Comparison of ENCODE assay signal across 10 cellular contexts in the genomic region with DNA sequence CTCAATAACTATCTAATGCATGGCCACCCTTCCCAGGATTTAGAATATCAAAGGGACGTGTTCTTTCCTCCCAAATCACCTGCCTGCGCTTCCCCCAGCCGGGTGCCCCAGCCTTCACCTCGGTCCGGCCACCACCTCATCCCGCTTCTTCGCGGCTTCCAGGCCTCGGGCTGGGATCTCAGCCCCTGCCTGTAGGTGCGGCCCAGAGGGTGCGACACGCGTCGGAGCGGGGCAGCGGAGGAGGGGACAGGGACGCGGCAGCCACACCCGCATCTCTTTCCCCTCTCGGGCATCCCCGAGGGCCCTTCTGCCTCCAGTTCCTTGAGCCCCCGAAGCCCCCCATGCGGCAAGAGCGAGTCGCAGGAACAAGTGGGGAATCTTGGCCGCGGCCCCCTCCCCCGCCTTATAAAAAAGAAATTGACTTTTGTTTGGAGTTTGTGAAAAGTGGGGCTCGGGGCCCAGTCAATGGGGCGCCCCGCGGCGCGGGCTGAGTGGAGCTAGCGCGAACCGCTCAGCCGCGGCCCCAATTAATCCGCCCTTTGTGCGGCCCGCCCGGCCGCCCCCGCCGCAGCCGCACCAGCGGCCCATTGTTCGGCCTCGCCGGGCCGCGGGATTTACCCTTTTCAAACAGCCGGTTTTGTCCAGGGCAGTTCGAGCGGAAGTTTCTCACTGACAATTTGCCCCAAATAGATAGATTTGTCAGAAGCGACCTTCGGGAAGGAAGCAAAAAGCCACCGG. TPM values are rescaled to one million over a fixed set of nuclear protein-coding genes. Genes with fewer than 3 reads are reported as not detected.
A peak's percentile ranks its signal among the peaks of the same experiment; 100 is the strongest.
DNase-seq lines count a peak whose midpoint lies in the region; ATAC-seq and TF ChIP-seq lines count a peak whose summit lies in the region.
"Had no signal": no experiment of that assay in that cellular context is flagged by ENCODE, and none has a peak within 500 bp of the region (broad histone marks: within the 10 kb centered on the region; RNA-seq: fewer than 3 reads in every experiment).

No MANE protein-coding gene starts in this region.

- POLR2A ChIA-PET in WTC11 (lab: Charles Lee), result no interaction called here

- intact Hi-C loops in spleen (cut with DNase I; ENCODE audit: low total_unique reads), result no loop called here

- peaks cover 100% of the 10 kb centered on the region for H3K27me3 ChIP-seq in iPS-18a (ENCODE audit: control insufficient read depth, insufficient read depth, low read length)
- H3K27me3 ChIP-seq in spleen (replicated peaks in 1 of 7), result peaks cover 9 to 100% (median 92%) of the 10 kb centered on the region in 7 donors

- 3 to 6% (median 4%) methylated on average over 23 to 59 of the region's 59 CpGs for WGBS in spleen, 5 donors

- ATAC-seq in WTC11 (peak; percentile 54), GM18861 (IDR thresholded peaks at IDR 0.05; ENCODE audit: unreplicated experiment) (no peak)

- no peaks in the 10 kb centered on the region for H3K9me3 Mint-ChIP-seq in WTC11

- H3K4me3 ChIP-seq in iPS-18a (ENCODE audit: low read length), result peak overlapping the region; percentile 13
- H3K4me3 ChIP-seq in spleen, result peak overlapping the region in 7 of 8 donors; percentile 13 to 63 (median 27)

- H3K4me3 Mint-ChIP-seq in WTC11, result peak overlapping the region; percentile 32

- H3K36me3 ChIP-seq in iPS-18a (ENCODE audit: control insufficient read depth, low read depth, low read length) (no peaks in the 10 kb centered on the region), spleen (no peaks in the 10 kb centered on the region)

- DNase-seq in NCI-H345 (lab: John Stamatoyannopoulos, UW) (peak; percentile 21), NCI-H345 treated with DMSO at 0.1 percent for 48 hours (lab: John Stamatoyannopoulos, UW; ENCODE audit: unreplicated experiment) (no peak), WTC11 (ENCODE audit: low spot score) (peak; percentile 57), spleen (no peak), cerebellum (ENCODE audit: low spot score) (no peak), GM19238 (ENCODE audit: insufficient read length, low spot score) (no peak)
- DNase-seq: activated naive CD4-positive, alpha-beta T cell had no signal

- no peak for TF ChIP-seq CTCF in WTC11 (IDR thresholded peaks at IDR 0.05)
- no peak for TF ChIP-seq CTCF in spleen (IDR thresholded peaks at IDR 0.05 in 8 of 11, conservative IDR thresholded peaks at IDR 0.05 in 3 of 11)

- H3K9me3 ChIP-seq in iPS-18a (ENCODE audit: control insufficient read depth, low read depth, low read length), result no peaks in the 10 kb centered on the region
- H3K9me3 ChIP-seq in spleen, result no peaks in the 10 kb centered on the region

- H3K27ac ChIP-seq in iPS-18a (ENCODE audit: low read length), result no peak overlapping the region
- no peak overlapping the region for H3K27ac ChIP-seq in spleen

- peaks cover 100% of the 10 kb centered on the region for H3K27me3 Mint-ChIP-seq in WTC11 (ENCODE audit: low read depth)

- H3K4me1 ChIP-seq in iPS-18a (ENCODE audit: control insufficient read depth, low read depth, low read length), result peaks cover 10% of the 10 kb centered on the region
- H3K4me1 ChIP-seq in spleen, result peaks cover 10 to 20% (median 16%) of the 10 kb centered on the region in 6 donors

- CTCF ChIA-PET in WTC11 (lab: Charles Lee), result interaction anchor here (0.8 to 1.3 kb wide), 2 partner anchors 11 to 33 kb away, joined by 3 to 5 read pairs; no protein-coding TSS in a partner anchor

- H3K36me3 Mint-ChIP-seq in WTC11, result no peaks in the 10 kb centered on the region

- peaks cover 29% of the 10 kb centered on the region for H3K4me1 Mint-ChIP-seq in WTC11

- no peak overlapping the region for H3K27ac Mint-ChIP-seq in WTC11

- no peak overlapping the region for H3K9ac ChIP-seq in iPS-18a (ENCODE audit: low read length)

- TF ChIP-seq POLR2A in spleen (IDR thresholded peaks at IDR 0.05), result no peak

TF ChIP-seq in WTC11, 78 proteins besides CTCF, POLR2A, EP300 and RAD21:
- no peak for TF ChIP-seq ZNF263 (CRISPR knock-in tag; IDR thresholded peaks at IDR 0.05; ENCODE audit: low read depth)
- no peak for TF ChIP-seq MXD4 (CRISPR knock-in tag; IDR thresholded peaks at IDR 0.05; ENCODE audit: borderline replicate concordance)
- no peak for TF ChIP-seq ZBTB21 (CRISPR knock-in tag; IDR thresholded peaks at IDR 0.05; ENCODE audit: borderline replicate concordance)
- TF ChIP-seq JUN (CRISPR knock-in tag; IDR thresholded peaks at IDR 0.05), result no peak
- TF ChIP-seq ZNF138 (CRISPR knock-in tag; conservative IDR thresholded peaks at IDR 0.05), result no peak
- TF ChIP-seq ZNF396 (CRISPR knock-in tag; IDR thresholded peaks at IDR 0.05; ENCODE audit: borderline replicate concordance), result no peak
- TF ChIP-seq, protein P1, sequence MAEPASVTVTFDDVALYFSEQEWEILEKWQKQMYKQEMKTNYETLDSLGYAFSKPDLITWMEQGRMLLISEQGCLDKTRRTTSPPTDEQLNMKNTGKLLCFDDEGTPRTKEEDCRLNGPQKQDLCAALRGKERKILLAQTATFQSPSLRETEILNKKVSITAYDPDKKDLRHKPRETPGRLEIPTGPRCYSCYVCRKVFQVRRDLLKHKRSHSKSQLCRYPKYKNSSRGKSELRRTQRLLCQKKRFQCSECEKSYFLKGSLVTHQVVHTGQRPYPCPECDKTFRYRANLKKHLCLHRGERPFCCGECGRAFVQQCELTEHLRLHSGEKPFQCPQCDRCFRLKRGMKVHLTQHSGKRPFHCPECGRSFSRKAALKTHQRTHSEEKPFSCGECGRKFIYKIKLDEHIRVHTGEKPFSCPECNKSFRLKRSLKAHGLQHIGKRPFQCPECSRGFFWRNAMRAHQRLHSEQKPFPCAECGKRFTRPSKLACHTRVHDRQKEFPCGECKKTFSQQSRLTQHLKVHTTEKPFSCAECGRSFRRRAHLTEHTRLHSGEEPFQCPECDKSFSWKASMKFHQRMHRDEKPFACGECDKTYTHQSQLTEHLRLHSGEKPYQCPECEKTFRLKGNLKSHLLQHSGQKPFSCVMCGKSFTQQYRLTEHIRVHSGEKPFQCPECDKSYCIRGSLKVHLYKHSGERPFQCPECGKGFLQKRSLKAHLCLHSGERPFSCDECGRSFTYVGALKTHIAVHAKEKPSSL (CRISPR knock-in tag; conservative IDR thresholded peaks at IDR 0.05), result no peak
- TF ChIP-seq FOXJ3 (CRISPR knock-in tag; IDR thresholded peaks at IDR 0.05; ENCODE audit: borderline replicate concordance), result no peak
- TF ChIP-seq ZNF219 (CRISPR knock-in tag; IDR thresholded peaks at IDR 0.05; ENCODE audit: borderline replicate concordance), result no peak

RNA-seq across cellular contexts. Expression of a gene that starts 8.4 kb away (rescaled TPM):
- total RNA-seq in WTC11 (2021), result not detected in 3 replicates
- not detected for total RNA-seq in spleen
- polyA plus RNA-seq in spleen, result not detected
- not detected for total RNA-seq in cerebellum
- polyA plus RNA-seq: AG04450 had no signal

Comparison
In these comparisons a context has a peak if more than half of its experiments do, and no peak if none do; other contexts are left out.
1. DNase-seq: peak in NCI-H345 (single experiment) and WTC11 (single experiment); none in NCI-H345 treated with DMSO at 0.1 percent for 48 hours (single experiment), spleen (single experiment), cerebellum (single experiment) and GM19238 (single experiment).